In genomic region chr5:40828690-40829661, GRCh38 we compare ENCODE assay signal across 16 cellular contexts. TPM values are rescaled to one million over a fixed set of nuclear protein-coding genes. Genes with fewer than 3 reads are reported as not detected.
DNase-seq lines count a peak whose midpoint lies in the region; ATAC-seq, FAIRE-seq and TF ChIP-seq lines count a peak whose summit lies in the region.
"Had no signal": no experiment of that assay in that cellular context is flagged by ENCODE, and none has a peak within 500 bp of the region (broad histone marks: within the 10 kb centered on the region; RNA-seq: fewer than 3 reads in every experiment).

No MANE protein-coding gene starts in this region.

- TF ChIP-seq CTCF in 22Rv1 (IDR thresholded peaks at IDR 0.05) (no peak), Calu3 (IDR thresholded peaks at IDR 0.05; ENCODE audit: unreplicated experiment) (no peak), RWPE1 (conservative IDR thresholded peaks at IDR 0.05; ENCODE audit: low read depth) (no peak), H1 (IDR thresholded peaks at IDR 0.05; ENCODE audit: control extremely low read depth in 1 of 3, insufficient read depth in 1 of 3, low read depth in 1 of 3, low read length in 3 of 3) (no peak)

- H3K9ac ChIP-seq in H1 (replicated peaks in 1 of 4; ENCODE audit: extremely low read depth in 1 of 4, low read depth in 3 of 4, low read length in 3 of 4) (no peak overlapping the region), neuronal stem cell (ENCODE audit: low read depth, low read length, poor library complexity) (no peak overlapping the region)

- H3K4me2 ChIP-seq in H1 (ENCODE audit: insufficient read depth in 1 of 2, low read depth in 2 of 2, low read length in 2 of 2): no peak overlapping the region
- H3K4me2 ChIP-seq in neuronal stem cell (ENCODE audit: insufficient read depth, low read length, poor library complexity, severe bottlenecking): no peak overlapping the region

- peaks cover 85% of the 10 kb centered on the region for H3K36me3 Mint-ChIP-seq in Calu3 (ENCODE audit: insufficient read depth, unreplicated experiment)

- CTCF ChIA-PET in Calu3 (lab: Charles Lee): interaction anchor here (0.6 kb wide), 1 partner anchor 79 kb away, joined by 5 read pairs; no protein-coding TSS in a partner anchor
- CTCF ChIA-PET in RWPE1 (lab: Yijun Ruan, JAX): interaction anchor here (0.9 kb wide), 1 partner anchor 31 kb away, joined by 3 read pairs; no protein-coding TSS in a partner anchor
- CTCF ChIA-PET in H1 (lab: Charles Lee; ENCODE audit: partially characterized antibody): no interaction called here

- ATAC-seq in GM18520 (IDR thresholded peaks at IDR 0.05; ENCODE audit: unreplicated experiment): no peak
- ATAC-seq: gastroesophageal sphincter, left cardiac atrium had no signal

- no peak overlapping the region for H3K14ac ChIP-seq in H1 (ENCODE audit: insufficient read length)
- H3K14ac ChIP-seq in neuronal stem cell (ENCODE audit: low read length): no peak overlapping the region

- H3K18ac ChIP-seq in H1 (ENCODE audit: extremely low read depth, low read length) (no peak overlapping the region), neuronal stem cell (ENCODE audit: low read length) (no peak overlapping the region)

- peaks cover 8 to 36% of the 10 kb centered on the region in 2 experiments for H3K79me2 ChIP-seq in H1 (ENCODE audit: control insufficient read depth in 1 of 2, insufficient read depth in 2 of 2, low read length in 2 of 2)

- no peak overlapping the region for H3K56ac ChIP-seq in H1 (replicated peaks; ENCODE audit: insufficient read length, low read depth, low read length)

- peak overlapping the region; percentile 9; the same call in 1 of the 2 replicates for H3K27ac ChIP-seq in 22Rv1
- H3K27ac ChIP-seq in RWPE1: peak overlapping the region; percentile 38; the same call in 1 of the 2 replicates
- H3K27ac ChIP-seq in H1 (ENCODE audit: low read depth, low read length): no peak overlapping the region
- H3K27ac ChIP-seq in neuronal stem cell (replicated peaks; ENCODE audit: low read length): no peak overlapping the region
- H3K27ac ChIP-seq: gastroesophageal sphincter had no signal

- H2BK15ac ChIP-seq in H1 (ENCODE audit: low read length): no peak overlapping the region
- no peak overlapping the region for H2BK15ac ChIP-seq in neuronal stem cell (ENCODE audit: low read length)

- H3K27me3 Mint-ChIP-seq in Calu3 (ENCODE audit: unreplicated experiment): no peaks in the 10 kb centered on the region

- POLR2A ChIA-PET in RWPE1 (lab: Yijun Ruan, JAX; ENCODE audit: low non-redundant PET): no interaction called here
- POLR2A ChIA-PET in H1 (lab: Charles Lee; ENCODE audit: partially characterized antibody): interaction anchor here (0.9 to 16.9 kb wide), 18 partner anchors 6 to 86 kb away, joined by 3 to 372 read pairs (median 6); partner anchors contain the start of gene CARD6

- FAIRE-seq in H1 (lab: Jason Lieb, UNC): no peak
- FAIRE-seq: H54 had no signal

- peak overlapping the region; percentile 31 for H3K27ac Mint-ChIP-seq in Calu3 (ENCODE audit: unreplicated experiment)

- peak; percentile 74 to 93 for TF ChIP-seq POLR2A in H1 (IDR thresholded peaks at IDR 0.05; ENCODE audit: control extremely low read depth in 1 of 2, low read depth in 2 of 2, low read length in 2 of 2)

- intact Hi-C loops in Calu3 (cut with micrococcal nuclease; ENCODE audit: unreplicated experiment): no loop called here

- H4K91ac ChIP-seq in H1 (replicated peaks; ENCODE audit: insufficient read length, low read length) (no peak overlapping the region), neuronal stem cell (ENCODE audit: low read depth, low read length, poor library complexity) (no peak overlapping the region)

- no peak overlapping the region for H2AK5ac ChIP-seq in H1 (ENCODE audit: low read depth, low read length)
- H2AK5ac ChIP-seq in neuronal stem cell (ENCODE audit: low read depth, low read length): no peak overlapping the region

- H3K23me2 ChIP-seq in H1 (ENCODE audit: low read depth, low read length): peaks cover 4% of the 10 kb centered on the region; the same call in 1 of the 2 replicates

- no peak for TF ChIP-seq EP300 in H1 (IDR thresholded peaks at IDR 0.05; ENCODE audit: borderline replicate concordance in 1 of 2, low read depth in 2 of 2, low read length in 2 of 2)

- H3K9me3 ChIP-seq in H1 (ENCODE audit: insufficient read depth in 2 of 2, low read depth in 1 of 2, low read length in 1 of 2) (no peaks in the 10 kb centered on the region), neuronal stem cell (replicated peaks in 1 of 2; ENCODE audit: control insufficient read depth in 2 of 2, insufficient read depth in 1 of 2, low read depth in 1 of 2, low read length in 2 of 2) (peaks cover 0 to 1% of the 10 kb centered on the region in 2 donors)
- H3K9me3 ChIP-seq: gastroesophageal sphincter had no signal

- no peak overlapping the region for H3K4me3 Mint-ChIP-seq in Calu3 (ENCODE audit: low read depth, unreplicated experiment)

- WGBS in H1 (ENCODE audit: extremely low coverage in 1 of 2, insufficient coverage in 1 of 2, insufficient read length in 1 of 2, insufficient replicate concordance in 2 of 2, low coverage in 1 of 2, low lambda C conversion rate in 2 of 2, missing lambda C conversion rate in 1 of 2), 2 experiments: 96 to 100% methylated on average over 1 to 3 of the region's 3 CpGs
- WGBS in neuronal stem cell (ENCODE audit: extremely low coverage in 2 of 2, insufficient read length in 2 of 2, insufficient replicate concordance in 1 of 2), 2 donors: no CpG with 5 or more reads among the region's 3 CpGs

- H3K4me1 Mint-ChIP-seq in Calu3 (ENCODE audit: low read depth, unreplicated experiment): peaks cover 37% of the 10 kb centered on the region

- H2AFZ ChIP-seq in H1 (ENCODE audit: low read length) (no peak overlapping the region), neuronal stem cell (ENCODE audit: low read length) (no peak overlapping the region)

- no peaks in the 10 kb centered on the region for H3K27me3 ChIP-seq in H1 (replicated peaks in 1 of 4; ENCODE audit: control insufficient read depth in 3 of 4, extremely low read depth in 1 of 4, insufficient read depth in 3 of 4, low read length in 3 of 4)
- H3K27me3 ChIP-seq in neuronal stem cell (ENCODE audit: control insufficient read depth in 3 of 3, insufficient read depth in 3 of 3, low read depth in 1 of 3, low read length in 3 of 3): no peaks in the 10 kb centered on the region
- H3K27me3 ChIP-seq: gastroesophageal sphincter had no signal

- peaks cover 11 to 31% of the 10 kb centered on the region in 2 experiments for H4K20me1 ChIP-seq in H1 (replicated peaks in 1 of 2; ENCODE audit: control insufficient read depth in 1 of 2, insufficient read depth in 2 of 2, low read length in 2 of 2)

- no peak overlapping the region for H2BK20ac ChIP-seq in H1 (ENCODE audit: low read length)

- H3K4ac ChIP-seq in H1 (replicated peaks; ENCODE audit: insufficient read length, low read depth, low read length): no peak overlapping the region
- no peak overlapping the region for H3K4ac ChIP-seq in neuronal stem cell (ENCODE audit: low read length)

- BruUV-seq in Calu3 (replicated peaks; lab: Mats Ljungman, UMichigan): no TSS peak

- H3K4me3 ChIP-seq in H1 (ENCODE audit: extremely low read depth in 1 of 4, insufficient read depth in 2 of 4, low read depth in 3 of 4, low read length in 4 of 4) (no peak overlapping the region), neuronal stem cell (ENCODE audit: low read length in 2 of 2) (no peak overlapping the region)
- H3K4me3 ChIP-seq: gastroesophageal sphincter had no signal

- H3K36me3 ChIP-seq in H1 (ENCODE audit: control insufficient read depth in 2 of 4, insufficient read depth in 4 of 4, low read length in 3 of 4) (peaks cover 49 to 83% (median 74%) of the 10 kb centered on the region in 4 experiments), neuronal stem cell (replicated peaks in 1 of 2; ENCODE audit: control insufficient read depth in 2 of 2, insufficient read depth in 2 of 2, low read length in 2 of 2) (peaks cover 59 to 91% of the 10 kb centered on the region in 2 donors)

- H2BK120ac ChIP-seq in H1 (replicated peaks; ENCODE audit: low read depth, low read length) (no peak overlapping the region), neuronal stem cell (ENCODE audit: low read depth, low read length) (no peak overlapping the region)

- no peaks in the 10 kb centered on the region for H3K9me3 Mint-ChIP-seq in Calu3 (ENCODE audit: low read depth, unreplicated experiment)

- H3K4me1 ChIP-seq in H1 (replicated peaks in 1 of 4; ENCODE audit: control insufficient read depth in 3 of 4, insufficient read depth in 4 of 4, low read length in 3 of 4): peaks cover 0 to 7% (median 1%) of the 10 kb centered on the region in 4 experiments; a peak in 2 of 7 replicates
- H3K4me1 ChIP-seq in neuronal stem cell (ENCODE audit: control insufficient read depth in 2 of 2, insufficient read depth in 1 of 2, low read depth in 1 of 2, low read length in 2 of 2): peaks cover 8 to 9% of the 10 kb centered on the region in 2 donors

- TF ChIP-seq RAD21 in H1 (IDR thresholded peaks at IDR 0.05 in 1 of 2, conservative IDR thresholded peaks at IDR 0.05 in 1 of 2; ENCODE audit: low read depth in 2 of 2, low read length in 2 of 2): no peak

- DNase-seq in Calu3 (no peak), RWPE1 (ENCODE audit: low spot score) (no peak), H1 (ENCODE audit: low read depth in 1 of 2, low spot score in 2 of 2) (no peak), neuronal stem cell (ENCODE audit: low spot score) (no peak), islet precursor cell (no peak), NCI-H2171 (lab: John Stamatoyannopoulos, UW) (no peak)
- DNase-seq: activated CD4-positive, alpha-beta T cell treated with anti-CD3 and anti-CD28 coated beads for 1 hour; amygdala; C1 segment of cervical spinal cord; left cardiac atrium; NCI-H2227 treated with DMSO at 0.1 percent for 48 hours; stimulated activated CD4-positive, alpha-beta T cell treated with anti-CD3 and anti-CD28 coated beads, Interleukin-15, amount 100 ng/mL, for 24 hours had no signal

- no peak overlapping the region for H4K5ac ChIP-seq in H1 (ENCODE audit: insufficient read length, low read depth, low read length)

- H4K8ac ChIP-seq in H1 (ENCODE audit: extremely low read depth, insufficient read depth, low read length) (no peak overlapping the region), neuronal stem cell (ENCODE audit: low read depth, low read length) (no peak overlapping the region)

- H3K79me1 ChIP-seq in H1 (ENCODE audit: low read depth, low read length): no peaks in the 10 kb centered on the region
- H3K79me1 ChIP-seq in neuronal stem cell (ENCODE audit: low read depth, low read length): no peaks in the 10 kb centered on the region

- H2BK12ac ChIP-seq in H1 (ENCODE audit: low read depth, low read length) (no peak overlapping the region), neuronal stem cell (ENCODE audit: low read length) (no peak overlapping the region)

- H3K23ac ChIP-seq in H1 (ENCODE audit: insufficient read length): no peak overlapping the region
- H3K23ac ChIP-seq in neuronal stem cell (ENCODE audit: low read depth, low read length, poor library complexity): no peak overlapping the region

- H2BK5ac ChIP-seq in H1 (ENCODE audit: low read depth, low read length): no peak overlapping the region
- no peak overlapping the region for H2BK5ac ChIP-seq in neuronal stem cell (ENCODE audit: low read length)

RNA-seq across cellular contexts. Expression of gene RPL37, which starts 6.0 kb away (rescaled TPM):
- total RNA-seq in Calu3 (2022): 984 and 1,038 TPM in 2 replicates
- 1,534 and 1,595 TPM in 2 replicates for total RNA-seq in H1 (2021; fragmentation: NEBNext Ultra II Directional; extraction: Animal tissue kit (Norgen Biotek cat#: 25700))
- 351 and 467 TPM in 2 replicates for polyA plus RNA-seq in H1 (2011; rRNA removed)
- 1,498 TPM for polyA plus RNA-seq in H1 (2011; cell fraction: cytosol; rRNA removed)
- polyA plus RNA-seq in H1 (2011; cell fraction: nucleus; rRNA removed): 3,683 TPM
- 2,585 to 4,633 TPM (median 3,952 TPM) in 4 replicates for polyA plus RNA-seq in H1 (2012, experiment 1 of 2)
- 859 TPM for polyA plus RNA-seq in H1 (2012, experiment 2 of 2)
- 5,500 TPM for polyA plus RNA-seq in H1 (2013, experiment 1 of 2)
- polyA plus RNA-seq in H1 (2013, experiment 2 of 2): 5,119 TPM
- polyA minus RNA-seq in H1 (2011; rRNA and poly(A)+ RNA removed): 1,273 and 1,578 TPM in 2 replicates
- polyA minus RNA-seq in H1 (2011; cell fraction: cytosol; rRNA and poly(A)+ RNA removed): 669 TPM
- 580 TPM for polyA minus RNA-seq in H1 (2011; cell fraction: nucleus; rRNA and poly(A)+ RNA removed)
- 6,697 TPM for polyA plus RNA-seq in neuronal stem cell (2013, experiment 1 of 2)
- polyA plus RNA-seq in neuronal stem cell (2013, experiment 2 of 2): 6,922 TPM

RNA-seq across cellular contexts. Expression of gene CARD6, which starts 12.2 kb away (rescaled TPM):
- total RNA-seq in Calu3 (2022): 5.9 and 8.2 TPM in 2 replicates
- total RNA-seq in H1 (2021; fragmentation: NEBNext Ultra II Directional; extraction: Animal tissue kit (Norgen Biotek cat#: 25700)): 0.33 and 0.50 TPM in 2 replicates
- polyA plus RNA-seq in H1 (2011; rRNA removed): 0.19 and 0.41 TPM in 2 replicates
- polyA plus RNA-seq in H1 (2011; cell fraction: cytosol; rRNA removed): 0.41 TPM
- 0.24 TPM for polyA plus RNA-seq in H1 (2011; cell fraction: nucleus; rRNA removed)
- 0.39 to 0.72 TPM (median 0.47 TPM) in 4 replicates for polyA plus RNA-seq in H1 (2012, experiment 1 of 2)
- 0.07 TPM for polyA plus RNA-seq in H1 (2012, experiment 2 of 2)
- polyA plus RNA-seq in H1 (2013, experiment 1 of 2): 0.34 TPM
- 0.37 TPM for polyA plus RNA-seq in H1 (2013, experiment 2 of 2)
- polyA minus RNA-seq in H1 (2011; rRNA and poly(A)+ RNA removed): 0.35 and 0.71 TPM in 2 replicates
- polyA minus RNA-seq in H1 (2011; cell fraction: cytosol; rRNA and poly(A)+ RNA removed): not detected
- 0.20 TPM for polyA minus RNA-seq in H1 (2011; cell fraction: nucleus; rRNA and poly(A)+ RNA removed)
- polyA plus RNA-seq in neuronal stem cell (2013, experiment 1 of 2): 0.01 TPM
- polyA plus RNA-seq in neuronal stem cell (2013, experiment 2 of 2): not detected

RNA-seq across cellular contexts. Expression of gene PRKAA1, which starts 30.8 kb away (rescaled TPM):
- 117 and 118 TPM in 2 replicates for total RNA-seq in Calu3 (2022)
- 30.3 and 33.1 TPM in 2 replicates for total RNA-seq in H1 (2021; fragmentation: NEBNext Ultra II Directional; extraction: Animal tissue kit (Norgen Biotek cat#: 25700))
- 9.2 and 10.4 TPM in 2 replicates for polyA plus RNA-seq in H1 (2011; rRNA removed)
- 12.6 TPM for polyA plus RNA-seq in H1 (2011; cell fraction: cytosol; rRNA removed)
- polyA plus RNA-seq in H1 (2011; cell fraction: nucleus; rRNA removed): 12.5 TPM
- polyA plus RNA-seq in H1 (2012, experiment 1 of 2): 16.8 to 32.6 TPM (median 21.3 TPM) in 4 replicates
- polyA plus RNA-seq in H1 (2012, experiment 2 of 2): 1.9 TPM
- 24.1 TPM for polyA plus RNA-seq in H1 (2013, experiment 1 of 2)
- polyA plus RNA-seq in H1 (2013, experiment 2 of 2): 24.0 TPM
- 13.5 and 24.9 TPM in 2 replicates for polyA minus RNA-seq in H1 (2011; rRNA and poly(A)+ RNA removed)
- polyA minus RNA-seq in H1 (2011; cell fraction: cytosol; rRNA and poly(A)+ RNA removed): 16.7 TPM
- polyA minus RNA-seq in H1 (2011; cell fraction: nucleus; rRNA and poly(A)+ RNA removed): 29.1 TPM
- 18.9 TPM for polyA plus RNA-seq in neuronal stem cell (2013, experiment 1 of 2)
- 18.7 TPM for polyA plus RNA-seq in neuronal stem cell (2013, experiment 2 of 2)

Comparison
In these comparisons a context has a peak if more than half of its experiments do, and no peak if none do; other contexts are left out.
1. H3K27ac ChIP-seq: peak in 22Rv1 (single experiment) and RWPE1 (single experiment); none in H1 (single experiment) and neuronal stem cell (single experiment).